Comparison of ENCODE assay signal across 1 cellular context in genomic region chr22:40620464-40621046, GRCh38.
A peak's percentile ranks its signal among the peaks of the same experiment; 100 is the strongest.
TF ChIP-seq lines count a peak whose summit lies in the region.

No MANE protein-coding gene starts in this region.

TF ChIP-seq in K562, 482 proteins besides CTCF, POLR2A, EP300 and RAD21 (continued from another document):
- TF ChIP-seq, protein P1, sequence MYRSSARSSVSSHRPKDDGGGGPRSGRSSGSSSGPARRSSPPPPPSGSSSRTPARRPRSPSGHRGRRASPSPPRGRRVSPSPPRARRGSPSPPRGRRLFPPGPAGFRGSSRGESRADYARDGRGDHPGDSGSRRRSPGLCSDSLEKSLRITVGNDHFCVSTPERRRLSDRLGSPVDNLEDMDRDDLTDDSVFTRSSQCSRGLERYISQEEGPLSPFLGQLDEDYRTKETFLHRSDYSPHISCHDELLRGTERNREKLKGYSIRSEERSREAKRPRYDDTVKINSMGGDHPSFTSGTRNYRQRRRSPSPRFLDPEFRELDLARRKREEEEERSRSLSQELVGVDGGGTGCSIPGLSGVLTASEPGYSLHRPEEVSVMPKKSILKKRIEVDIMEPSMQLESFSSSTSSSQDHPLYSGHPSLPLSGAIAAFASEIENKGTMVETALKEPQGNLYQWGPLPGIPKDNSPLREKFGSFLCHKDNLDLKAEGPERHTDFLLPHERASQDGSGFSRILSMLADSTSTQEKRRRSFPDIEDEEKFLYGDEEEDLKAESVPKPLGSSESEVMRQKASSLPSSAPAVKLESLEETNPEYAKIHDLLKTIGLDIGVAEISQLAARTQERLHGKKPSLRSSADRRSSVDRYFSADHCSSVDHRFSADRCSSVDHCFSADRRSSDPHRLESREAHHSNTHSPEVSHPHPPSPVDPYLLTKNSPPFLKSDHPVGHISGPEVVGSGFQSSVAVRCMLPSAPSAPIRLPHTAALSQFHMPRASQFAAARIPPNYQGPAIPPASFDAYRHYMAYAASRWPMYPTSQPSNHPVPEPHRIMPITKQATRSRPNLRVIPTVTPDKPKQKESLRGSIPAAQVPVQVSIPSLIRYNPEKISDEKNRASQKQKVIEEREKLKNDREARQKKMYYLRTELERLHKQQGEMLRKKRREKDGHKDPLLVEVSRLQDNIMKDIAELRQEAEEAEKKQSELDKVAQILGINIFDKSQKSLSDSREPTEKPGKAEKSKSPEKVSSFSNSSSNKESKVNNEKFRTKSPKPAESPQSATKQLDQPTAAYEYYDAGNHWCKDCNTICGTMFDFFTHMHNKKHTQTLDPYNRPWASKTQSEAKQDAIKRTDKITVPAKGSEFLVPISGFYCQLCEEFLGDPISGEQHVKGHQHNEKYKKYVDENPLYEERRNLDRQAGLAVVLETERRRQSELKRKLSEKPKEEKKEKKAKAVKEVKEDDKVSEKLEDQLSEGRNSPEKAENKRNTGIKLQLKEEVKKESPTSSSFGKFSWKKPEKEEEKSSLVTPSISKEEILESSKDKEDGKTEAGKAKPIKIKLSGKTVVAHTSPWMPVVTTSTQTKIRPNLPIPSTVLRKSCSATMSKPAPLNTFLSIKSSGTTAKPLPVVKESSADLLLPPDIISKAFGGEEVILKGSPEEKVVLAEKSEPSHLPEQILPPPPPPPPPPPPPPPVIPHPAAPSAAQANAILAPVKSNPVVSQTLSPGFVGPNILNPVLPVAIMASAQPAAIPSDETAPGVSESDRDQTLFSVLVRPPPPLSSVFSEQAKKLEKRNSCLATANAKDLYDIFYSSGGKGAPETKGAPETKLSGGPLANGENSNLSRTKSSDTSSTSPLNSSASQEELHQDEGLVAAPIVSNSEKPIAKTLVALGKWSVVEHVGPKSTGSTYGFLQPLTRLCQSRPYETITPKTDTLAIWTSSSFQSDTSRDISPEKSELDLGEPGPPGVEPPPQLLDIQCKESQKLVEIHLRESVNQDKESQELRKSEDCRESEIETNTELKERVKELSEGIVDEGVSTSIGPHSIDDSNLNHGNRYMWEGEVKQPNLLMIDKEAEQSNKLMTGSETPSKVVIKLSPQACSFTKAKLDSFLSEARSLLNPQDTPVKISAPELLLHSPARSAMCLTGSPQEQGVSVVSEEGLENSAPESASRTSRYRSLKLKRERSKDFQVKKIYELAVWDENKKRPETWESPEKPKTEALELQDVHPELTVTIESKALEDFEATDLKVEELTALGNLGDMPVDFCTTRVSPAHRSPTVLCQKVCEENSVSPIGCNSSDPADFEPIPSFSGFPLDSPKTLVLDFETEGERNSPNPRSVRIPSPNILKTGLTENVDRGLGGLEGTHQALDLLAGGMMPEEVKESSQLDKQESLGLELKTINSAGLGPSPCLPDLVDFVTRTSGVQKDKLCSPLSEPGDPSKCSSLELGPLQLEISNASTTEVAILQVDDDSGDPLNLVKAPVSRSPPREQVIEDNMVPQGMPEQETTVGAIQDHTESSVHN (IDR thresholded peaks at IDR 0.05; ENCODE audit: borderline replicate concordance in 1 of 2, low read depth in 1 of 2) = no peak
- peak; percentile 82 for TF ChIP-seq NFE2 (IDR thresholded peaks at IDR 0.05; ENCODE audit: low read depth)
- peak; percentile 56 for TF ChIP-seq ARID1B (IDR thresholded peaks at IDR 0.05)
- TF ChIP-seq TEAD4 (IDR thresholded peaks at IDR 0.05; ENCODE audit: low read length) = peak; percentile 28; the same call in 1 of the 2 replicates
- no peak for TF ChIP-seq TEAD4 (CRISPR knock-in tag; IDR thresholded peaks at IDR 0.05; ENCODE audit: borderline replicate concordance)
- peak; percentile 55; the same call in 1 of the 2 replicates for TF ChIP-seq SMARCE1 (IDR thresholded peaks at IDR 0.05)
- TF ChIP-seq ZBTB11 (CRISPR knock-in tag; IDR thresholded peaks at IDR 0.05) = no peak
- TF ChIP-seq PHF8 (IDR thresholded peaks at IDR 0.05; ENCODE audit: borderline replicate concordance, low read length) = no peak
- TF ChIP-seq ZNF384 (IDR thresholded peaks at IDR 0.05; ENCODE audit: low read depth, low read length) = 0 out of 2 replicates have a peak, but pooled peaks have one; percentile 10
- no peak for TF ChIP-seq THRA (IDR thresholded peaks at IDR 0.05)
- TF ChIP-seq SMARCA4 (IDR thresholded peaks at IDR 0.05) = peak; percentile 75
- TF ChIP-seq, protein P2, sequence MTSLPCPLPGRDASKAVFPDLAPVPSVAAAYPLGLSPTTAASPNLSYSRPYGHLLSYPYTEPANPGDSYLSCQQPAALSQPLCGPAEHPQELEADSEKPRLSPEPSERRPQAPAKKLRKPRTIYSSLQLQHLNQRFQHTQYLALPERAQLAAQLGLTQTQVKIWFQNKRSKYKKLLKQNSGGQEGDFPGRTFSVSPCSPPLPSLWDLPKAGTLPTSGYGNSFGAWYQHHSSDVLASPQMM (CRISPR knock-in tag; IDR thresholded peaks at IDR 0.05) = no peak
- TF ChIP-seq RCOR1 (IDR thresholded peaks at IDR 0.05; ENCODE audit: borderline replicate concordance in 1 of 2, low read depth in 2 of 2, low read length in 2 of 2) = peak in 1 of 2 experiments; percentile 16; a peak in 1 of 4 replicates
- no peak for TF ChIP-seq ZBTB12 (CRISPR knock-in tag; IDR thresholded peaks at IDR 0.05)
- TF ChIP-seq CCAR2 (IDR thresholded peaks at IDR 0.05; ENCODE audit: low read depth, low read length) = no peak
- 0 out of 4 replicates have a peak, but pooled peaks of 1 of the 2 experiments have one; percentile 9 for TF ChIP-seq FOXK2 (conservative IDR thresholded peaks at IDR 0.05 in 1 of 2, IDR thresholded peaks at IDR 0.05 in 1 of 2; ENCODE audit: low read depth in 2 of 2)
- peak; percentile 90 for TF ChIP-seq FOSL1 (tag; conservative IDR thresholded peaks at IDR 0.05)
- TF ChIP-seq GTF2F1 (IDR thresholded peaks at IDR 0.05; ENCODE audit: low read depth, low read length) = no peak
- TF ChIP-seq ZSCAN29 (IDR thresholded peaks at IDR 0.05) = no peak
- TF ChIP-seq ATF6 (CRISPR knock-in tag; IDR thresholded peaks at IDR 0.05) = no peak
- no peak for TF ChIP-seq ZBTB17 (CRISPR knock-in tag; IDR thresholded peaks at IDR 0.05)
- TF ChIP-seq NRF1 (conservative IDR thresholded peaks at IDR 0.05 in 1 of 2, IDR thresholded peaks at IDR 0.05 in 1 of 2) = no peak
- TF ChIP-seq MAFF (IDR thresholded peaks at IDR 0.05; ENCODE audit: low read length) = peak; percentile 63
- TF ChIP-seq ZKSCAN8 (CRISPR knock-in tag; IDR thresholded peaks at IDR 0.05) = no peak
- TF ChIP-seq ZEB2 (IDR thresholded peaks at IDR 0.05) = 0 out of 2 replicates have a peak, but pooled peaks have one; percentile 15
- TF ChIP-seq, protein P3, sequence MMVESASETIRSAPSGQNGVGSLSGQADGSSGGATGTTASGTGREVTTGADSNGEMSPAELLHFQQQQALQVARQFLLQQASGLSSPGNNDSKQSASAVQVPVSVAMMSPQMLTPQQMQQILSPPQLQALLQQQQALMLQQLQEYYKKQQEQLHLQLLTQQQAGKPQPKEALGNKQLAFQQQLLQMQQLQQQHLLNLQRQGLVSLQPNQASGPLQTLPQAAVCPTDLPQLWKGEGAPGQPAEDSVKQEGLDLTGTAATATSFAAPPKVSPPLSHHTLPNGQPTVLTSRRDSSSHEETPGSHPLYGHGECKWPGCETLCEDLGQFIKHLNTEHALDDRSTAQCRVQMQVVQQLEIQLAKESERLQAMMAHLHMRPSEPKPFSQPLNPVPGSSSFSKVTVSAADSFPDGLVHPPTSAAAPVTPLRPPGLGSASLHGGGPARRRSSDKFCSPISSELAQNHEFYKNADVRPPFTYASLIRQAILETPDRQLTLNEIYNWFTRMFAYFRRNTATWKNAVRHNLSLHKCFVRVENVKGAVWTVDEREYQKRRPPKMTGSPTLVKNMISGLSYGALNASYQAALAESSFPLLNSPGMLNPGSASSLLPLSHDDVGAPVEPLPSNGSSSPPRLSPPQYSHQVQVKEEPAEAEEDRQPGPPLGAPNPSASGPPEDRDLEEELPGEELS (CRISPR knock-in tag; IDR thresholded peaks at IDR 0.05; ENCODE audit: borderline replicate concordance) = no peak
- no peak for TF ChIP-seq ZNF408 (CRISPR knock-in tag; IDR thresholded peaks at IDR 0.05; ENCODE audit: low read depth)
- no peak for TF ChIP-seq SREBF1 (IDR thresholded peaks at IDR 0.05; ENCODE audit: borderline replicate concordance, low read depth, low read length)
- peak; percentile 69; the same call in 1 of the 2 replicates for TF ChIP-seq MAFK (IDR thresholded peaks at IDR 0.05; ENCODE audit: low read length)
- TF ChIP-seq, protein P4, sequence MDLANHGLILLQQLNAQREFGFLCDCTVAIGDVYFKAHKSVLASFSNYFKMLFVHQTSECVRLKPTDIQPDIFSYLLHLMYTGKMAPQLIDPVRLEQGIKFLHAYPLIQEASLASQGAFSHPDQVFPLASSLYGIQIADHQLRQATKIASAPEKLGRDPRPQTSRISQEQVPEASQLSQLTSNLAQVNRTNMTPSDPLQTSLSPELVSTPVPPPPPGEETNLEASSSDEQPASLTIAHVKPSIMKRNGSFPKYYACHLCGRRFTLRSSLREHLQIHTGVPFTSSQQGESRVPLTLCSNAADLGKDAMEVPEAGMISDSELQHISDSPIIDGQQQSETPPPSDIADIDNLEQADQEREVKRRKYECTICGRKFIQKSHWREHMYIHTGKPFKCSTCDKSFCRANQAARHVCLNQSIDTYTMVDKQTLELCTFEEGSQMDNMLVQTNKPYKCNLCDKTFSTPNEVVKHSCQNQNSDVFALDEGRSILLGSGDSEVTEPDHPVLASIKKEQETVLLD (IDR thresholded peaks at IDR 0.05) = no peak
- no peak for TF ChIP-seq ZFP1 (CRISPR knock-in tag; IDR thresholded peaks at IDR 0.05)
- no peak for TF ChIP-seq NFRKB (IDR thresholded peaks at IDR 0.05; ENCODE audit: low read depth)
- no peak for TF ChIP-seq TCF3 (CRISPR knock-in tag; IDR thresholded peaks at IDR 0.05)
- no peak for TF ChIP-seq TRIM24 (IDR thresholded peaks at IDR 0.05)
- no peak for TF ChIP-seq SETDB1 (IDR thresholded peaks at IDR 0.05; ENCODE audit: low read length)
- 0 out of 3 replicates have a peak, but pooled peaks of 1 of the 2 experiments have one; percentile 14 for TF ChIP-seq CBX3 (IDR thresholded peaks at IDR 0.05; ENCODE audit: borderline replicate concordance in 1 of 2, low read length in 2 of 2)
- TF ChIP-seq MAFG (tag; conservative IDR thresholded peaks at IDR 0.05) = peak; percentile 53; the same call in 1 of the 2 replicates
- TF ChIP-seq TGIF2 (CRISPR knock-in tag; IDR thresholded peaks at IDR 0.05) = no peak
- TF ChIP-seq DDX20 (tag; IDR thresholded peaks at IDR 0.05; ENCODE audit: low read depth) = no peak
- TF ChIP-seq JUND (IDR thresholded peaks at IDR 0.05; ENCODE audit: borderline replicate concordance, low read depth, low read length) = peak; percentile 89
- peak; percentile 84; the same call in 2 of the 3 replicates for TF ChIP-seq JUND (tag; IDR thresholded peaks at IDR 0.05; ENCODE audit: borderline replicate concordance, low read depth, low read length)
